In genomic region chr9:75086443-75087278, GRCh38 we compare ENCODE assay signal across 8 cellular contexts. TPM values are rescaled to one million over a fixed set of nuclear protein-coding genes. Genes with fewer than 3 reads are reported as not detected.
DNase-seq lines count a peak whose midpoint lies in the region; ATAC-seq, FAIRE-seq and TF ChIP-seq lines count a peak whose summit lies in the region.

No MANE protein-coding gene starts in this region.

- DNase-seq in A673 (ENCODE audit: low spot score) = no peak
- peak; percentile 33 for DNase-seq in bronchial epithelial cell (ENCODE audit: low read depth)
- DNase-seq in aorta = peak in 1 of 2 donors; percentile 52
- DNase-seq in urothelium cell line (ENCODE audit: low spot score) = no peak
- DNase-seq in DMS114 treated with DMSO at 0.1 percent for 48 hours (lab: John Stamatoyannopoulos, UW; ENCODE audit: unreplicated experiment) = no peak
- DNase-seq in NCI-H345 (lab: John Stamatoyannopoulos, UW) = no peak

- WGBS in mesodermal cell (ENCODE audit: insufficient coverage in 2 of 2), 2 experiments = 66 to 79% methylated on average over 11 to 12 of the region's 16 CpGs
- WGBS in aorta, 2 donors = 70% methylated on average over 16 of the region's 16 CpGs

- peaks cover 60% of the 10 kb centered on the region for H3K79me2 ChIP-seq in KMS-11 (ENCODE audit: insufficient read depth, low read depth)

- no peaks in the 10 kb centered on the region for H3K36me3 ChIP-seq in A673 (ENCODE audit: insufficient read depth, low read length, poor library complexity, severe bottlenecking)
- H3K36me3 ChIP-seq in KMS-11 (ENCODE audit: insufficient read depth) = no peaks in the 10 kb centered on the region
- H3K36me3 ChIP-seq in bronchial epithelial cell (ENCODE audit: control insufficient read depth, insufficient read depth, low read length) = peaks cover 4% of the 10 kb centered on the region
- H3K36me3 ChIP-seq in mesodermal cell (ENCODE audit: control insufficient read depth, insufficient read depth, low read length) = no peaks in the 10 kb centered on the region
- H3K36me3 ChIP-seq in aorta (ENCODE audit: control insufficient read depth in 1 of 2, insufficient read depth in 2 of 2, low read length in 1 of 2) = no peaks in the 10 kb centered on the region

- H3K9me3 ChIP-seq in A673 (ENCODE audit: low read depth, low read length, poor library complexity, severe bottlenecking) (no peaks in the 10 kb centered on the region), mesodermal cell (ENCODE audit: control insufficient read depth, low read length) (no peaks in the 10 kb centered on the region), aorta (ENCODE audit: control insufficient read depth, low read length) (no peaks in the 10 kb centered on the region)

- H4K20me1 ChIP-seq in KMS-11 (ENCODE audit: insufficient read depth) = no peaks in the 10 kb centered on the region

- intact Hi-C loops in A673 (cut with micrococcal nuclease; ENCODE audit: unreplicated experiment) (loop anchor here (10.0 kb wide), 3 partner anchors 142 to 512 kb away; partner anchors contain the start of gene TRPM6), aorta (cut with DNase I) (loop anchor here (5.0 kb wide), 2 partner anchors 59 to 134 kb away; partner anchors contain the start of genes C9orf40 (in 2 of the 2) and CARNMT1 (in 2 of the 2))

- no peak for ATAC-seq in aorta (ENCODE audit: low FRiP score)

- no peak for TF ChIP-seq CTCF in A673 (conservative IDR thresholded peaks at IDR 0.05; ENCODE audit: low read depth, low read length)
- TF ChIP-seq CTCF in KMS-11 (conservative IDR thresholded peaks at IDR 0.05; ENCODE audit: low read depth, low read length) = no peak
- TF ChIP-seq CTCF in bronchial epithelial cell (IDR thresholded peaks at IDR 0.05; ENCODE audit: insufficient read depth, low read length, severe bottlenecking) = no peak

- H3K27ac ChIP-seq in A673 (ENCODE audit: low read depth, low read length, poor library complexity, severe bottlenecking) (no peak overlapping the region), KMS-11 (peak overlapping the region; percentile 93), mesodermal cell (ENCODE audit: low read depth, low read length, severe bottlenecking) (peak overlapping the region; percentile 69), aorta (ENCODE audit: low read depth in 1 of 2, low read length in 2 of 2) (peak overlapping the region in 1 of 2 donors; percentile 9)

- H3K4me1 ChIP-seq in A673 (ENCODE audit: insufficient read depth, low read length, poor library complexity, severe bottlenecking) = peaks cover 7% of the 10 kb centered on the region
- peaks cover 57% of the 10 kb centered on the region for H3K4me1 ChIP-seq in KMS-11 (ENCODE audit: low read depth, poor library complexity, severe bottlenecking)
- H3K4me1 ChIP-seq in mesodermal cell (ENCODE audit: control insufficient read depth, insufficient read depth, low read length, poor library complexity, severe bottlenecking) = peaks cover 19% of the 10 kb centered on the region
- peaks cover 0 to 2% of the 10 kb centered on the region in 2 donors for H3K4me1 ChIP-seq in aorta (ENCODE audit: control insufficient read depth in 1 of 2, insufficient read depth in 2 of 2, low read length in 2 of 2)

- H3K4me2 ChIP-seq in KMS-11 = peak overlapping the region; percentile 85

- H3K27me3 ChIP-seq in A673 (replicated peaks; ENCODE audit: insufficient read depth, low read depth, low read length, poor library complexity) = peaks cover 21% of the 10 kb centered on the region
- H3K27me3 ChIP-seq in KMS-11 (ENCODE audit: insufficient read depth, low read depth) = no peaks in the 10 kb centered on the region
- H3K27me3 ChIP-seq in bronchial epithelial cell (ENCODE audit: control insufficient read depth, insufficient read depth, low read length) = no peaks in the 10 kb centered on the region
- no peaks in the 10 kb centered on the region for H3K27me3 ChIP-seq in aorta (ENCODE audit: control insufficient read depth in 1 of 2, insufficient read depth in 2 of 2, low read length in 1 of 2)

- H2AFZ ChIP-seq in KMS-11 (ENCODE audit: low read depth) = peak overlapping the region; percentile 20

- POLR2A ChIA-PET in A673 (lab: Charles Lee; ENCODE audit: low non-redundant PET) = interaction anchor here (0.6 kb wide), 1 partner anchor 107 kb away, joined by 3 read pairs; no protein-coding TSS in a partner anchor

- FAIRE-seq in bronchial epithelial cell (lab: Jason Lieb, UNC) = no peak
- FAIRE-seq in urothelium cell line (lab: Jason Lieb, UNC) = no peak

- BruUV-seq in A673 (replicated peaks; lab: Mats Ljungman, UMichigan) = no TSS peak

- H3K4me3 ChIP-seq in A673 (ENCODE audit: low read depth, low read length, poor library complexity, severe bottlenecking) (peak overlapping the region; percentile 81), KMS-11 (IDR thresholded peaks at IDR 0.05; ENCODE audit: insufficient read depth, low read depth, low read length) (no peak overlapping the region), bronchial epithelial cell (ENCODE audit: low read depth, low read length) (peak overlapping the region; percentile 94), mesodermal cell (ENCODE audit: extremely low read depth, insufficient read depth, low read length, poor library complexity, severe bottlenecking) (peak overlapping the region; percentile 92), aorta (ENCODE audit: low read length in 2 of 2) (peak overlapping the region; percentile 24 to 89)

- peak overlapping the region; percentile 89 for H3K9ac ChIP-seq in KMS-11

- CTCF ChIA-PET in A673 (lab: Charles Lee) = no interaction called here

RNA-seq across cellular contexts. Expression of gene NMRK1, which starts 1.3 kb away (rescaled TPM):
- 0.67 and 0.70 TPM in 2 replicates for total RNA-seq in A673 (2021)
- 16.0 and 16.8 TPM in 2 replicates for total RNA-seq in bronchial epithelial cell
- polyA plus RNA-seq in mesodermal cell (2013, experiment 1 of 2) = 19.8 TPM
- polyA plus RNA-seq in mesodermal cell (2013, experiment 2 of 2) = 19.2 TPM
- 10 to 100 TPM; 33.1 TPM for total RNA-seq in aorta
- polyA plus RNA-seq in aorta = 10 to 100 TPM; 40.1 to 62.6 TPM

RNA-seq across cellular contexts. Expression of gene OSTF1, which starts 1.7 kb away (rescaled TPM):
- total RNA-seq in A673 (2021) (1.2 and 2.3 TPM in 2 replicates), bronchial epithelial cell (71.1 and 103 TPM in 2 replicates), aorta (10 to 100 TPM; 34.6 to 47.7 TPM)
- 33.8 TPM for polyA plus RNA-seq in mesodermal cell (2013, experiment 1 of 2)
- polyA plus RNA-seq in mesodermal cell (2013, experiment 2 of 2) = 34.9 TPM
- 10 to 100 TPM; 24.8 to 49.3 TPM for polyA plus RNA-seq in aorta

RNA-seq across cellular contexts. Expression of gene CARNMT1, which starts 58.6 kb away (rescaled TPM):
- 14.7 and 17.4 TPM in 2 replicates for total RNA-seq in A673 (2021)
- 20.1 and 28.4 TPM in 2 replicates for total RNA-seq in bronchial epithelial cell
- polyA plus RNA-seq in mesodermal cell (2013, experiment 1 of 2) = 9.4 TPM
- 12.1 TPM for polyA plus RNA-seq in mesodermal cell (2013, experiment 2 of 2)
- 10 to 100 TPM; 10.1 to 15.1 TPM for total RNA-seq in aorta
- 1 to 10 TPM; 1.8 to 5.3 TPM for polyA plus RNA-seq in aorta

Comparison
In these comparisons a context has a peak if more than half of its experiments do, and no peak if none do; other contexts are left out.
1. RNA of gene NMRK1, which starts 1.3 kb away (total RNA-seq): 33.1 TPM in aorta and 16.0 to 16.8 TPM in bronchial epithelial cell; 0.67 to 0.70 TPM in A673; every median in the first group is over 10 times any median in the second.
2. RNA of gene OSTF1, which starts 1.7 kb away (total RNA-seq): 71.1 to 103 TPM in bronchial epithelial cell and 34.6 to 47.7 TPM in aorta; 1.2 to 2.3 TPM in A673; every median in the first group is over 10 times any median in the second.